ENCODE assay signal across 10 cellular contexts in genomic region chr6:20564777-20565176, GRCh38. TPM values are rescaled to one million over a fixed set of nuclear protein-coding genes. Genes with fewer than 3 reads are reported as not detected.
DNase-seq lines count a peak whose midpoint lies in the region; ATAC-seq and TF ChIP-seq lines count a peak whose summit lies in the region.
"Had no signal": no experiment of that assay in that cellular context is flagged by ENCODE, and none has a peak within 500 bp of the region (broad histone marks: within the 10 kb centered on the region; RNA-seq: fewer than 3 reads in every experiment).

No MANE protein-coding gene starts in this region.

- peak; percentile 93 for ATAC-seq in DND-41 (ENCODE audit: insufficient read depth, low read depth)
- peak; percentile 74 for ATAC-seq in GM19452 (IDR thresholded peaks at IDR 0.05; ENCODE audit: unreplicated experiment)
- peak; percentile 77 for ATAC-seq in HG03378 (IDR thresholded peaks at IDR 0.05; ENCODE audit: unreplicated experiment)

- H3K9me3 ChIP-seq in DND-41 (ENCODE audit: insufficient read depth, low read length, severe bottlenecking), result no peaks in the 10 kb centered on the region
- no peaks in the 10 kb centered on the region for H3K9me3 ChIP-seq in uterus

- no peak for TF ChIP-seq POLR2A in uterus (IDR thresholded peaks at IDR 0.05)

- in situ Hi-C loops in SK-MEL-5 (cut with HindIII; ENCODE audit: low pct_unique_long_range_greater_than_20kb, low sequenced_read_pairs), result no loop called here

- H3K4me1 ChIP-seq in DND-41 (ENCODE audit: insufficient read depth, low read length) (peaks cover 23% of the 10 kb centered on the region), uterus (peaks cover 0 to 6% of the 10 kb centered on the region in 2 donors)

- no peaks in the 10 kb centered on the region for H3K27me3 ChIP-seq in DND-41 (ENCODE audit: insufficient read depth, low read length, poor library complexity)
- no peaks in the 10 kb centered on the region for H3K27me3 ChIP-seq in uterus

- H3K4me3 Mint-ChIP-seq in activated CD4-positive, alpha-beta memory T cell treated with anti-CD3 and anti-CD28 coated beads for 36 hours, result no peak overlapping the region
- H3K4me3 Mint-ChIP-seq in activated T-helper 1 cell treated with anti-CD3 and anti-CD28 coated beads, Interleukin-12 subunit alpha, Interleukin-12 subunit beta, Interleukin-2, Interleukin-4 antibody, amounts not matched to agents 30 ng/mL and 10 ng/mL and 1 ng/mL, durations not matched to agents 14 hours and 24 hours and 36 hours, result no peak overlapping the region

- intact Hi-C loops in uterus (cut with DNase I; ENCODE audit: low total_unique reads), result loop anchor here (10.0 kb wide), 1 partner anchor 1020 kb away; no protein-coding TSS in a partner anchor
- intact Hi-C loops in activated CD4-positive, alpha-beta memory T cell treated with anti-CD3 and anti-CD28 coated beads for 36 hours (cut with micrococcal nuclease), result loop anchor here (1.0 to 10.0 kb wide), 2 partner anchors 1025 to 1370 kb away; no protein-coding TSS in a partner anchor
- intact Hi-C loops in activated T-helper 1 cell treated with anti-CD3 and anti-CD28 coated beads, Interleukin-12 subunit alpha, Interleukin-12 subunit beta, Interleukin-2, Interleukin-4 antibody, amounts not matched to agents 30 ng/mL and 10 ng/mL and 1 ng/mL, durations not matched to agents 14 hours and 24 hours and 36 hours (cut with micrococcal nuclease), result loop anchor here (1.0 to 10.0 kb wide), 7 partner anchors 21 to 1373 kb away; no protein-coding TSS in a partner anchor

- H3K27ac ChIP-seq in DND-41 (ENCODE audit: low read length), result peak overlapping the region; percentile 75
- no peak overlapping the region for H3K27ac ChIP-seq in uterus

- H3K4me2 ChIP-seq in DND-41 (ENCODE audit: insufficient read depth, low read length), result peak overlapping the region; percentile 52

- POLR2A ChIA-PET in activated CD4-positive, alpha-beta memory T cell treated with anti-CD3 and anti-CD28 coated beads for 36 hours (lab: Charles Lee), result no interaction called here

- peaks cover 9% of the 10 kb centered on the region for H3K4me1 Mint-ChIP-seq in activated CD4-positive, alpha-beta memory T cell treated with anti-CD3 and anti-CD28 coated beads for 36 hours (ENCODE audit: low read depth)
- peaks cover 23% of the 10 kb centered on the region for H3K4me1 Mint-ChIP-seq in activated T-helper 1 cell treated with anti-CD3 and anti-CD28 coated beads, Interleukin-12 subunit alpha, Interleukin-12 subunit beta, Interleukin-2, Interleukin-4 antibody, amounts not matched to agents 30 ng/mL and 10 ng/mL and 1 ng/mL, durations not matched to agents 14 hours and 24 hours and 36 hours (ENCODE audit: low read depth)

- no peak overlapping the region for H3K27ac Mint-ChIP-seq in activated CD4-positive, alpha-beta memory T cell treated with anti-CD3 and anti-CD28 coated beads for 36 hours
- no peak overlapping the region for H3K27ac Mint-ChIP-seq in activated T-helper 1 cell treated with anti-CD3 and anti-CD28 coated beads, Interleukin-12 subunit alpha, Interleukin-12 subunit beta, Interleukin-2, Interleukin-4 antibody, amounts not matched to agents 30 ng/mL and 10 ng/mL and 1 ng/mL, durations not matched to agents 14 hours and 24 hours and 36 hours

- CTCF ChIA-PET in activated CD4-positive, alpha-beta memory T cell treated with anti-CD3 and anti-CD28 coated beads for 36 hours (lab: Charles Lee), result interaction anchor here (0.6 to 6.7 kb wide), 6 partner anchors 272 to 1027 kb away, joined by 3 to 107 read pairs (median 4); partner anchors contain the start of gene SOX4

- no peaks in the 10 kb centered on the region for H4K20me1 ChIP-seq in DND-41 (ENCODE audit: insufficient read depth, low read length)

- TF ChIP-seq CTCF in DND-41 (IDR thresholded peaks at IDR 0.05; ENCODE audit: borderline replicate concordance, extremely low read depth, low read length, poor library complexity, severe bottlenecking) (no peak), uterus (IDR thresholded peaks at IDR 0.05) (no peak), GM10266 (IDR thresholded peaks at IDR 0.05; ENCODE audit: control insufficient read depth, insufficient read depth, low read depth, missing control alignments) (no peak)

- H3K9ac ChIP-seq in DND-41 (ENCODE audit: low read depth, low read length), result peak overlapping the region; percentile 44

- no peaks in the 10 kb centered on the region for H3K9me3 Mint-ChIP-seq in activated CD4-positive, alpha-beta memory T cell treated with anti-CD3 and anti-CD28 coated beads for 36 hours
- H3K9me3 Mint-ChIP-seq in activated T-helper 1 cell treated with anti-CD3 and anti-CD28 coated beads, Interleukin-12 subunit alpha, Interleukin-12 subunit beta, Interleukin-2, Interleukin-4 antibody, amounts not matched to agents 30 ng/mL and 10 ng/mL and 1 ng/mL, durations not matched to agents 14 hours and 24 hours and 36 hours, result no peaks in the 10 kb centered on the region

- H3K27me3 Mint-ChIP-seq in activated CD4-positive, alpha-beta memory T cell treated with anti-CD3 and anti-CD28 coated beads for 36 hours, result no peaks in the 10 kb centered on the region
- no peaks in the 10 kb centered on the region for H3K27me3 Mint-ChIP-seq in activated T-helper 1 cell treated with anti-CD3 and anti-CD28 coated beads, Interleukin-12 subunit alpha, Interleukin-12 subunit beta, Interleukin-2, Interleukin-4 antibody, amounts not matched to agents 30 ng/mL and 10 ng/mL and 1 ng/mL, durations not matched to agents 14 hours and 24 hours and 36 hours (ENCODE audit: insufficient read depth)

- peaks cover 4% of the 10 kb centered on the region for H3K36me3 Mint-ChIP-seq in activated CD4-positive, alpha-beta memory T cell treated with anti-CD3 and anti-CD28 coated beads for 36 hours
- H3K36me3 Mint-ChIP-seq in activated T-helper 1 cell treated with anti-CD3 and anti-CD28 coated beads, Interleukin-12 subunit alpha, Interleukin-12 subunit beta, Interleukin-2, Interleukin-4 antibody, amounts not matched to agents 30 ng/mL and 10 ng/mL and 1 ng/mL, durations not matched to agents 14 hours and 24 hours and 36 hours (ENCODE audit: low read depth), result peaks cover 5% of the 10 kb centered on the region

- peaks cover 42% of the 10 kb centered on the region for H3K79me2 ChIP-seq in DND-41 (ENCODE audit: insufficient read depth, low read length)

- DNase-seq in DND-41, result peak; percentile 19
- DNase-seq in SK-MEL-5 (ENCODE audit: low read depth, low spot score), result peak; percentile 70
- DNase-seq in uterus, result no peak
- no peak for DNase-seq in activated CD4-positive, alpha-beta memory T cell treated with anti-CD3 and anti-CD28 coated beads for 36 hours
- no peak for DNase-seq in activated T-helper 1 cell treated with anti-CD3 and anti-CD28 coated beads, Interleukin-12 subunit alpha, Interleukin-12 subunit beta, Interleukin-2, Interleukin-4 antibody, amounts not matched to agents 30 ng/mL and 10 ng/mL and 1 ng/mL, durations not matched to agents 14 hours and 24 hours and 36 hours (ENCODE audit: low spot score)
- DNase-seq in GM10266 (ENCODE audit: extremely low spot score), result no peak
- DNase-seq: NCI-H1436; stimulated activated CD4-positive, alpha-beta T cell treated with anti-CD3 and anti-CD28 coated beads, Interleukin-12 subunit alpha, Interleukin-12 subunit beta, amount 100 ng/mL, for 4 hours had no signal

- peak overlapping the region in 1 of 2 experiments; percentile 4; a peak in 1 of 4 replicates for H3K4me3 ChIP-seq in DND-41 (ENCODE audit: low read depth in 1 of 2, low read length in 2 of 2)
- H3K4me3 ChIP-seq in uterus, result no peak overlapping the region

- H3K36me3 ChIP-seq in DND-41 (ENCODE audit: insufficient read depth, low read length) (peaks cover 3% of the 10 kb centered on the region; the same call in 1 of the 2 replicates), uterus (no peaks in the 10 kb centered on the region)

- no peak overlapping the region for H2AFZ ChIP-seq in DND-41 (ENCODE audit: low read depth, low read length)

RNA-seq across cellular contexts. Expression of gene CDKAL1, which starts 30.5 kb away (rescaled TPM):
- 32.2 and 32.7 TPM in 2 replicates for total RNA-seq in SK-MEL-5 (2014; rRNA removed; shearing (Covaris generic))
- polyA plus RNA-seq in SK-MEL-5 (2015; cell fraction: cytosol; rRNA removed), result 11.0 and 14.4 TPM in 2 replicates
- polyA plus RNA-seq in SK-MEL-5 (2015; cell fraction: nucleus; rRNA removed), result 24.8 and 26.4 TPM in 2 replicates
- total RNA-seq in uterus, result 10 to 100 TPM in 3 of 4 donors, 1 to 10 TPM in 1; 5.0 to 51.7 (median 18.9) TPM
- total RNA-seq in activated CD4-positive, alpha-beta memory T cell treated with anti-CD3 and anti-CD28 coated beads for 36 hours, result 10 to 100 TPM; 23.1 to 23.2 TPM
- 32.2 and 32.6 TPM in 2 replicates for total RNA-seq in activated T-helper 1 cell treated with anti-CD3 and anti-CD28 coated beads, Interleukin-12 subunit alpha, Interleukin-12 subunit beta, Interleukin-2, Interleukin-4 antibody, amounts not matched to agents 30 ng/mL and 10 ng/mL and 1 ng/mL, durations not matched to agents 14 hours and 24 hours and 36 hours

Comparison
In these comparisons a context has a peak if more than half of its experiments do, and no peak if none do; other contexts are left out.
1. DNase-seq: peak in DND-41 (single experiment) and SK-MEL-5 (single experiment); none in uterus (0 of 2), activated CD4-positive, alpha-beta memory T cell treated with anti-CD3 and anti-CD28 coated beads for 36 hours (single experiment), activated T-helper 1 cell treated with anti-CD3 and anti-CD28 coated beads, Interleukin-12 subunit alpha, Interleukin-12 subunit beta, Interleukin-2, Interleukin-4 antibody, amounts not matched to agents 30 ng/mL and 10 ng/mL and 1 ng/mL, durations not matched to agents 14 hours and 24 hours and 36 hours (single experiment) and GM10266 (single experiment).
2. Peak in every context shown above with its lines, with median percentiles within 50 percentile points of each other: ATAC-seq.